In the genomic region with DNA sequence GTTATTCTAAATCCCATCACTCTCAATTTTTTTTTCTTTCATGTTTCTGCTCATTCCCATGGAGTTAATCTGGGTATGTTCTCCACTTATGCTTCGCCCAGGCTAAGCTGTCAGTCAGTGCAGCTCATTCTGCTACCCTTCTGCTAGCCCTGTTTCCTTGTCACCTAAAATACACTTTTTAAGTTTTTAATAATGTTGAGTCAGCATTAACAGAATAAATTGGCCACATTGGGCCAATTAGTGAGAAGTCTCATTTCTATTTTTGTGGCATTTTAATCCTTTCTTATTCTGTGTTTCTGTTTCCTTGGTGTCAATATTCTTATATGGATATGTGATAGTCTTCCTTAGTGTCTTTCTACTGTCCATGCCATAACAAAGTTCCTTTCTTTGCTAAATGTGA, we compare ENCODE assay signal across 1 cellular context.
TF ChIP-seq lines count a peak whose summit lies in the region.

No MANE protein-coding gene starts in this region.

TF ChIP-seq in IMR-90, 13 proteins besides CTCF, POLR2A, EP300 and RAD21:
- TF ChIP-seq ELK1 (IDR thresholded peaks at IDR 0.05; ENCODE audit: borderline replicate concordance, low read depth, low read length), result no peak
- TF ChIP-seq, protein P1, sequence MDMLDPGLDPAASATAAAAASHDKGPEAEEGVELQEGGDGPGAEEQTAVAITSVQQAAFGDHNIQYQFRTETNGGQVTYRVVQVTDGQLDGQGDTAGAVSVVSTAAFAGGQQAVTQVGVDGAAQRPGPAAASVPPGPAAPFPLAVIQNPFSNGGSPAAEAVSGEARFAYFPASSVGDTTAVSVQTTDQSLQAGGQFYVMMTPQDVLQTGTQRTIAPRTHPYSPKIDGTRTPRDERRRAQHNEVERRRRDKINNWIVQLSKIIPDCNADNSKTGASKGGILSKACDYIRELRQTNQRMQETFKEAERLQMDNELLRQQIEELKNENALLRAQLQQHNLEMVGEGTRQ (IDR thresholded peaks at IDR 0.05; ENCODE audit: low read depth, low read length), result no peak
- TF ChIP-seq MAFK (IDR thresholded peaks at IDR 0.05; ENCODE audit: low read depth, low read length), result peak; percentile 96
